ENCODE assay signal across 1 cellular context in the genomic region with DNA sequence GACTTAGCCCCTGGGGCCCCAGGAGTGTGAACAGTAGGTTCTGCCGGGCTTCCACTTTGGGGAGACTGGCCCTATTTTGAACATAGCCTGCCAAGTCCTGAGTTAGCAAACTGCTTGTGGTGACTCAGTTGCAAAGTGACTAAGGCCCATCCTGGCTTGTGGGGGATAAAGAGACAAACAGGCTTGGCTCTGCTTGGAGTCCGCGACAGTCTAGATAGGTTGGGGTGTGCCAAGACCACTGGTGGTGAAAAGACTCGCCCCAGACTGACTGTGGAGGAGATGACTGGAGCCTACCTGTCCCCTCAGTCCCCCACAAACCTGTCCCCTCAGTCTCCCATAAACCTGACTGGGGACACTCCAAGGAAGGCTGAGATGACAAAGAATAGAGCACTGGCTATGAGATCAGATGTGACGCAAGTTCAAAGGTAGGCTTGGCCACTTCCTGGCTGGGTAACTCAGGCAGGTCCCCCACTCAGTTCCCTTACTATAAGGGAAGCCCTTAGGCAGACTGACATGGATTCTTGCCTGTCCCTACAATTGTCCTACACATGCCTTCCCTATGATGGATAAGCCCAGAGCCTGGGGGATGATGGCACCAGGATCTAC.
TF ChIP-seq lines count a peak whose summit lies in the region.

No MANE protein-coding gene starts in this region.

TF ChIP-seq in A549, 52 proteins besides CTCF, POLR2A, EP300 and RAD21 (continued from another document):
- TF ChIP-seq MYC (IDR thresholded peaks at IDR 0.05; ENCODE audit: borderline replicate concordance, low read length) (no peak), CBX2 (IDR thresholded peaks at IDR 0.05; ENCODE audit: borderline replicate concordance, low read depth) (no peak)
